ENCODE assay signal across 1 cellular context in genomic region chr7:42575161-42575560, GRCh38.
TF ChIP-seq lines count a peak whose summit lies in the region.

No MANE protein-coding gene starts in this region.

TF ChIP-seq in H1, 55 proteins besides CTCF, POLR2A, EP300 and RAD21 (continued from another document):
- TF ChIP-seq, protein P1, sequence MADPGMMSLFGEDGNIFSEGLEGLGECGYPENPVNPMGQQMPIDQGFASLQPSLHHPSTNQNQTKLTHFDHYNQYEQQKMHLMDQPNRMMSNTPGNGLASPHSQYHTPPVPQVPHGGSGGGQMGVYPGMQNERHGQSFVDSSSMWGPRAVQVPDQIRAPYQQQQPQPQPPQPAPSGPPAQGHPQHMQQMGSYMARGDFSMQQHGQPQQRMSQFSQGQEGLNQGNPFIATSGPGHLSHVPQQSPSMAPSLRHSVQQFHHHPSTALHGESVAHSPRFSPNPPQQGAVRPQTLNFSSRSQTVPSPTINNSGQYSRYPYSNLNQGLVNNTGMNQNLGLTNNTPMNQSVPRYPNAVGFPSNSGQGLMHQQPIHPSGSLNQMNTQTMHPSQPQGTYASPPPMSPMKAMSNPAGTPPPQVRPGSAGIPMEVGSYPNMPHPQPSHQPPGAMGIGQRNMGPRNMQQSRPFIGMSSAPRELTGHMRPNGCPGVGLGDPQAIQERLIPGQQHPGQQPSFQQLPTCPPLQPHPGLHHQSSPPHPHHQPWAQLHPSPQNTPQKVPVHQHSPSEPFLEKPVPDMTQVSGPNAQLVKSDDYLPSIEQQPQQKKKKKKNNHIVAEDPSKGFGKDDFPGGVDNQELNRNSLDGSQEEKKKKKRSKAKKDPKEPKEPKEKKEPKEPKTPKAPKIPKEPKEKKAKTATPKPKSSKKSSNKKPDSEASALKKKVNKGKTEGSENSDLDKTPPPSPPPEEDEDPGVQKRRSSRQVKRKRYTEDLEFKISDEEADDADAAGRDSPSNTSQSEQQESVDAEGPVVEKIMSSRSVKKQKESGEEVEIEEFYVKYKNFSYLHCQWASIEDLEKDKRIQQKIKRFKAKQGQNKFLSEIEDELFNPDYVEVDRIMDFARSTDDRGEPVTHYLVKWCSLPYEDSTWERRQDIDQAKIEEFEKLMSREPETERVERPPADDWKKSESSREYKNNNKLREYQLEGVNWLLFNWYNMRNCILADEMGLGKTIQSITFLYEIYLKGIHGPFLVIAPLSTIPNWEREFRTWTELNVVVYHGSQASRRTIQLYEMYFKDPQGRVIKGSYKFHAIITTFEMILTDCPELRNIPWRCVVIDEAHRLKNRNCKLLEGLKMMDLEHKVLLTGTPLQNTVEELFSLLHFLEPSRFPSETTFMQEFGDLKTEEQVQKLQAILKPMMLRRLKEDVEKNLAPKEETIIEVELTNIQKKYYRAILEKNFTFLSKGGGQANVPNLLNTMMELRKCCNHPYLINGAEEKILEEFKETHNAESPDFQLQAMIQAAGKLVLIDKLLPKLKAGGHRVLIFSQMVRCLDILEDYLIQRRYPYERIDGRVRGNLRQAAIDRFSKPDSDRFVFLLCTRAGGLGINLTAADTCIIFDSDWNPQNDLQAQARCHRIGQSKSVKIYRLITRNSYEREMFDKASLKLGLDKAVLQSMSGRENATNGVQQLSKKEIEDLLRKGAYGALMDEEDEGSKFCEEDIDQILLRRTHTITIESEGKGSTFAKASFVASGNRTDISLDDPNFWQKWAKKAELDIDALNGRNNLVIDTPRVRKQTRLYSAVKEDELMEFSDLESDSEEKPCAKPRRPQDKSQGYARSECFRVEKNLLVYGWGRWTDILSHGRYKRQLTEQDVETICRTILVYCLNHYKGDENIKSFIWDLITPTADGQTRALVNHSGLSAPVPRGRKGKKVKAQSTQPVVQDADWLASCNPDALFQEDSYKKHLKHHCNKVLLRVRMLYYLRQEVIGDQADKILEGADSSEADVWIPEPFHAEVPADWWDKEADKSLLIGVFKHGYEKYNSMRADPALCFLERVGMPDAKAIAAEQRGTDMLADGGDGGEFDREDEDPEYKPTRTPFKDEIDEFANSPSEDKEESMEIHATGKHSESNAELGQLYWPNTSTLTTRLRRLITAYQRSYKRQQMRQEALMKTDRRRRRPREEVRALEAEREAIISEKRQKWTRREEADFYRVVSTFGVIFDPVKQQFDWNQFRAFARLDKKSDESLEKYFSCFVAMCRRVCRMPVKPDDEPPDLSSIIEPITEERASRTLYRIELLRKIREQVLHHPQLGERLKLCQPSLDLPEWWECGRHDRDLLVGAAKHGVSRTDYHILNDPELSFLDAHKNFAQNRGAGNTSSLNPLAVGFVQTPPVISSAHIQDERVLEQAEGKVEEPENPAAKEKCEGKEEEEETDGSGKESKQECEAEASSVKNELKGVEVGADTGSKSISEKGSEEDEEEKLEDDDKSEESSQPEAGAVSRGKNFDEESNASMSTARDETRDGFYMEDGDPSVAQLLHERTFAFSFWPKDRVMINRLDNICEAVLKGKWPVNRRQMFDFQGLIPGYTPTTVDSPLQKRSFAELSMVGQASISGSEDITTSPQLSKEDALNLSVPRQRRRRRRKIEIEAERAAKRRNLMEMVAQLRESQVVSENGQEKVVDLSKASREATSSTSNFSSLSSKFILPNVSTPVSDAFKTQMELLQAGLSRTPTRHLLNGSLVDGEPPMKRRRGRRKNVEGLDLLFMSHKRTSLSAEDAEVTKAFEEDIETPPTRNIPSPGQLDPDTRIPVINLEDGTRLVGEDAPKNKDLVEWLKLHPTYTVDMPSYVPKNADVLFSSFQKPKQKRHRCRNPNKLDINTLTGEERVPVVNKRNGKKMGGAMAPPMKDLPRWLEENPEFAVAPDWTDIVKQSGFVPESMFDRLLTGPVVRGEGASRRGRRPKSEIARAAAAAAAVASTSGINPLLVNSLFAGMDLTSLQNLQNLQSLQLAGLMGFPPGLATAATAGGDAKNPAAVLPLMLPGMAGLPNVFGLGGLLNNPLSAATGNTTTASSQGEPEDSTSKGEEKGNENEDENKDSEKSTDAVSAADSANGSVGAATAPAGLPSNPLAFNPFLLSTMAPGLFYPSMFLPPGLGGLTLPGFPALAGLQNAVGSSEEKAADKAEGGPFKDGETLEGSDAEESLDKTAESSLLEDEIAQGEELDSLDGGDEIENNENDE (IDR thresholded peaks at IDR 0.05; ENCODE audit: insufficient replicate concordance, low read length) = no peak
- TF ChIP-seq RNF2 (IDR thresholded peaks at IDR 0.05; ENCODE audit: borderline replicate concordance, low read depth, low read length, missing control alignments, poor library complexity, severe bottlenecking) = no peak
